In genomic region chr3:1710663-1711062, GRCh38 we compare ENCODE assay signal across 25 cellular contexts.
"Had no signal": no experiment of that assay in that cellular context is flagged by ENCODE, and none has a peak within 500 bp of the region (broad histone marks: within the 10 kb centered on the region; RNA-seq: fewer than 3 reads in every experiment).

No MANE protein-coding gene starts in this region.

- H3K36me3 ChIP-seq: colonic mucosa, esophagus squamous epithelium, gastrocnemius medialis, heart left ventricle, left lung, lower lobe of right lung had no signal

- H3K27ac ChIP-seq: colonic mucosa, epithelial cell of prostate, esophagus squamous epithelium, gastrocnemius medialis, heart left ventricle, hepatocyte, left lung, lower lobe of right lung had no signal

- H2AFZ ChIP-seq: hepatocyte had no signal

- H3K27me3 Mint-ChIP-seq: dendritic cell treated with granulocyte-macrophage colony-stimulating factor and Interleukin-4, amounts not matched to agents 40 ng/mL and 50 ng/mL, for 4 days; effector memory CD8-positive, alpha-beta T cell had no signal

- H3K4me1 Mint-ChIP-seq: immature natural killer cell, mesothelial cell of epicardium had no signal

- H3K27ac Mint-ChIP-seq: dendritic cell treated with granulocyte-macrophage colony-stimulating factor and Interleukin-4, amounts not matched to agents 40 ng/mL and 50 ng/mL, for 4 days; effector memory CD8-positive, alpha-beta T cell; endodermal cell; immature natural killer cell; mesothelial cell of epicardium had no signal

- H3K9me3 ChIP-seq: colonic mucosa, gastrocnemius medialis had no signal

- H3K4me2 ChIP-seq: hepatocyte had no signal

- ATAC-seq: effector memory CD8-positive, alpha-beta T cell; esophagus mucosa; gastrocnemius medialis; heart left ventricle; left cardiac atrium; left lung; left ventricle myocardium superior; mucosa of descending colon had no signal

- H3K27me3 ChIP-seq: colonic mucosa, esophagus squamous epithelium, gastrocnemius medialis, heart left ventricle, hepatocyte, left lung had no signal

- H3K4me1 ChIP-seq: colonic mucosa, esophagus squamous epithelium, gastrocnemius medialis, heart left ventricle, left lung, lower lobe of right lung had no signal

- H3K4me3 ChIP-seq: colonic mucosa, esophagus squamous epithelium, gastrocnemius medialis, heart left ventricle, hepatocyte, left lung, lower lobe of right lung, mucosa of descending colon had no signal

- H3K36me3 Mint-ChIP-seq: immature natural killer cell had no signal

- DNase-seq: colonic mucosa; cortex of kidney; effector CD8-positive, alpha-beta T cell; effector memory CD8-positive, alpha-beta T cell; endodermal cell; erythroblast; esophagus squamous epithelium; foreskin fibroblast; foreskin melanocyte; gastrocnemius medialis; hypothalamus; immature natural killer cell; islet precursor cell; left cardiac atrium; left ventricle myocardium superior; lower lobe of right lung; mesenchymal stem cell; mucosa of descending colon had no signal

- H3K4me3 Mint-ChIP-seq: dendritic cell treated with granulocyte-macrophage colony-stimulating factor and Interleukin-4, amounts not matched to agents 40 ng/mL and 50 ng/mL, for 4 days; effector memory CD8-positive, alpha-beta T cell; endodermal cell; immature natural killer cell; mesothelial cell of epicardium had no signal
